19 cellular contexts compared by ENCODE assay signal in genomic region chr1:93811646-93812045, GRCh38.
DNase-seq lines count a peak whose midpoint lies in the region; ATAC-seq and TF ChIP-seq lines count a peak whose summit lies in the region.
"Had no signal": no experiment of that assay in that cellular context is flagged by ENCODE, and none has a peak within 500 bp of the region (broad histone marks: within the 10 kb centered on the region; RNA-seq: fewer than 3 reads in every experiment).

No MANE protein-coding gene starts in this region.

- H3F3A ChIP-seq in GM23338 (replicated peaks; ENCODE audit: low read depth) = no peaks in the 10 kb centered on the region

- H3K27me3 Mint-ChIP-seq in activated CD4-positive, alpha-beta T cell treated with anti-CD3 and anti-CD28 coated beads, Interleukin-2, amount 10 ng/mL, durations not matched to agents 24 days and 14 days = peaks cover 7% of the 10 kb centered on the region
- H3K27me3 Mint-ChIP-seq in GM23338 (ENCODE audit: insufficient read depth, low read depth, poor library complexity) = peaks cover 7% of the 10 kb centered on the region
- H3K27me3 Mint-ChIP-seq: activated naive CD8-positive, alpha-beta T cell; naive B cell had no signal

- H3K4me2 ChIP-seq in parathyroid adenoma (ENCODE audit: low read length) = no peak overlapping the region
- no peak overlapping the region for H3K4me2 ChIP-seq in GM23338

- no peaks in the 10 kb centered on the region for H3K27me3 ChIP-seq in parathyroid adenoma (ENCODE audit: control insufficient read depth, insufficient read depth, low read length)
- no peaks in the 10 kb centered on the region for H3K27me3 ChIP-seq in GM23338 (ENCODE audit: insufficient read depth)
- H3K27me3 ChIP-seq: left lung, stomach had no signal

- H3K9me3 ChIP-seq in parathyroid adenoma (ENCODE audit: control insufficient read depth, low read length) = no peaks in the 10 kb centered on the region

- TF ChIP-seq CTCF in parathyroid adenoma (IDR thresholded peaks at IDR 0.05) = no peak
- no peak for TF ChIP-seq CTCF in GM23338 (conservative IDR thresholded peaks at IDR 0.05; ENCODE audit: low read depth in 2 of 2)

- H3K4me1 ChIP-seq in parathyroid adenoma (no peaks in the 10 kb centered on the region), GM23338 (ENCODE audit: insufficient read depth) (peaks cover 36% of the 10 kb centered on the region)

- H3K36me3 Mint-ChIP-seq in activated CD4-positive, alpha-beta T cell treated with anti-CD3 and anti-CD28 coated beads, Interleukin-2, amount 10 ng/mL, durations not matched to agents 24 days and 14 days (ENCODE audit: low read depth) = no peaks in the 10 kb centered on the region
- H3K36me3 Mint-ChIP-seq in GM23338 (ENCODE audit: low read depth) = peaks cover 11% of the 10 kb centered on the region

- intact Hi-C loops in activated CD4-positive, alpha-beta T cell treated with anti-CD3 and anti-CD28 coated beads, Interleukin-2, amount 10 ng/mL, durations not matched to agents 24 days and 14 days (cut with micrococcal nuclease) = no loop called here

- peaks cover 3% of the 10 kb centered on the region for H3K9me3 Mint-ChIP-seq in activated CD4-positive, alpha-beta T cell treated with anti-CD3 and anti-CD28 coated beads, Interleukin-2, amount 10 ng/mL, durations not matched to agents 24 days and 14 days
- H3K9me3 Mint-ChIP-seq in GM23338 = peaks cover 15% of the 10 kb centered on the region

- H3K27ac Mint-ChIP-seq in activated CD4-positive, alpha-beta T cell treated with anti-CD3 and anti-CD28 coated beads, Interleukin-2, amount 10 ng/mL, durations not matched to agents 24 days and 14 days = no peak overlapping the region
- no peak overlapping the region for H3K27ac Mint-ChIP-seq in GM23338
- H3K27ac Mint-ChIP-seq: activated CD4-positive, alpha-beta memory T cell treated with anti-CD3 and anti-CD28 coated beads, Interleukin-2, amount 10 ng/mL, durations not matched to agents 7 days and 5 days; activated naive CD8-positive, alpha-beta T cell; activated T-cell treated with anti-CD3 and anti-CD28 coated beads, Interleukin-2, amount 50 U/mL, for 72 hours had no signal

- H3K36me3 ChIP-seq in parathyroid adenoma (ENCODE audit: control insufficient read depth, insufficient read depth, low read length) (no peaks in the 10 kb centered on the region), GM23338 (ENCODE audit: insufficient read depth) (no peaks in the 10 kb centered on the region)
- H3K36me3 ChIP-seq: left lung, stomach had no signal

- H2AFZ ChIP-seq in parathyroid adenoma (no peak overlapping the region), GM23338 (no peak overlapping the region)

- no peaks in the 10 kb centered on the region for H3K4me1 Mint-ChIP-seq in activated CD4-positive, alpha-beta T cell treated with anti-CD3 and anti-CD28 coated beads, Interleukin-2, amount 10 ng/mL, durations not matched to agents 24 days and 14 days
- H3K4me1 Mint-ChIP-seq in GM23338 = peaks cover 33% of the 10 kb centered on the region

- no peak for ATAC-seq in GM23338
- ATAC-seq: activated T-cell treated with anti-CD3 and anti-CD28 coated beads, Interleukin-2, amount 50 U/mL, for 72 hours; left lung had no signal

- H3K4me3 Mint-ChIP-seq in activated CD4-positive, alpha-beta T cell treated with anti-CD3 and anti-CD28 coated beads, Interleukin-2, amount 10 ng/mL, durations not matched to agents 24 days and 14 days = no peak overlapping the region
- H3K4me3 Mint-ChIP-seq in GM23338 = no peak overlapping the region
- H3K4me3 Mint-ChIP-seq: activated CD4-positive, alpha-beta memory T cell treated with anti-CD3 and anti-CD28 coated beads, Interleukin-2, amount 10 ng/mL, durations not matched to agents 7 days and 5 days; activated naive CD8-positive, alpha-beta T cell; activated T-cell treated with anti-CD3 and anti-CD28 coated beads, Interleukin-2, amount 50 U/mL, for 72 hours; naive B cell had no signal

- no peak overlapping the region for H3K9ac ChIP-seq in parathyroid adenoma

- H3K9me2 ChIP-seq in GM23338 (ENCODE audit: insufficient read depth) = 0 out of 2 replicates have a peak, but pooled peaks cover 6% of the 10 kb centered on the region

- H3K27ac ChIP-seq in epithelial cell of prostate (peak overlapping the region; percentile 67), parathyroid adenoma (peak overlapping the region; percentile 11), GM23338 (ENCODE audit: low read depth) (no peak overlapping the region)
- H3K27ac ChIP-seq: stomach, VCaP had no signal

- DNase-seq in AG08395 (ENCODE audit: low spot score) (peak; percentile 33), GM04504 (ENCODE audit: low read depth) (peak; percentile 90), epithelial cell of prostate (ENCODE audit: low read depth, low spot score) (no peak), NCI-H1694 treated with DMSO at 0.1 percent for 48 hours (lab: John Stamatoyannopoulos, UW) (no peak), GM23338 (ENCODE audit: low spot score) (no peak), NCI-H1092 (lab: John Stamatoyannopoulos, UW) (no peak)
- DNase-seq in activated CD4-positive, alpha-beta T cell treated with anti-CD3 and anti-CD28 coated beads, Interleukin-2, amount 10 ng/mL, durations not matched to agents 24 days and 14 days = no peak
- DNase-seq: activated CD4-positive, alpha-beta memory T cell treated with anti-CD3 and anti-CD28 coated beads, Interleukin-2, amount 10 ng/mL, durations not matched to agents 7 days and 5 days; activated T-cell treated with anti-CD3 and anti-CD28 coated beads, Interleukin-2, amount 50 U/mL, for 72 hours; left lung; naive B cell; NCI-H1436; NCI-H2227 treated with DMSO at 0.1 percent for 48 hours; RPMI8226; stomach; T-helper 1 cell had no signal

- H4K20me1 ChIP-seq in GM23338 (replicated peaks; ENCODE audit: insufficient read depth) = no peaks in the 10 kb centered on the region

- H3K4me3 ChIP-seq in parathyroid adenoma (ENCODE audit: low read depth, low read length) (no peak overlapping the region), GM23338 (no peak overlapping the region)
- H3K4me3 ChIP-seq: left lung, stomach had no signal

- H3K79me2 ChIP-seq in parathyroid adenoma (no peaks in the 10 kb centered on the region), GM23338 (replicated peaks; ENCODE audit: insufficient read depth) (no peaks in the 10 kb centered on the region)

TF ChIP-seq in GM23338, 12 proteins besides CTCF, POLR2A, EP300 and RAD21 (continues in another document):
- TF ChIP-seq ZNF462 (CRISPR knock-in tag; IDR thresholded peaks at IDR 0.05) = no peak

Comparison
In these comparisons a context has a peak if more than half of its experiments do, and no peak if none do; other contexts are left out.
1. DNase-seq: peak in AG08395 (single experiment) and GM04504 (single experiment); none in epithelial cell of prostate (single experiment), activated CD4-positive, alpha-beta T cell treated with anti-CD3 and anti-CD28 coated beads, Interleukin-2, amount 10 ng/mL, durations not matched to agents 24 days and 14 days (single experiment), NCI-H1694 treated with DMSO at 0.1 percent for 48 hours (single experiment), GM23338 (single experiment) and NCI-H1092 (single experiment).